Comparison of ENCODE assay signal across 17 cellular contexts in genomic region chr7:108375668-108376067, GRCh38.
"Had no signal": no experiment of that assay in that cellular context is flagged by ENCODE, and none has a peak within 500 bp of the region (broad histone marks: within the 10 kb centered on the region; RNA-seq: fewer than 3 reads in every experiment).

No MANE protein-coding gene starts in this region.

- H3K4me1 Mint-ChIP-seq: immature natural killer cell, nephron had no signal

- H3K27me3 ChIP-seq: foreskin keratinocyte, heart left ventricle had no signal

- H3K4me3 Mint-ChIP-seq: dendritic cell treated with granulocyte-macrophage colony-stimulating factor and Interleukin-4, amounts not matched to agents 40 ng/mL and 50 ng/mL, for 4 days; effector memory CD8-positive, alpha-beta T cell; immature natural killer cell; nephron had no signal

- H3K4me3 ChIP-seq: heart left ventricle had no signal

- DNase-seq: activated CD4-positive, alpha-beta T cell treated with anti-CD3 and anti-CD28 coated beads, Interleukin-2, amount 50 U/mL, for 4 hours; activated CD4-positive, CD25-positive, alpha-beta regulatory T cell treated with anti-CD3 and anti-CD28 coated beads, Interleukin-2, amount 50 U/mL, for 72 hours; activated naive CD4-positive, alpha-beta T cell treated with Interleukin-2 at 50 U/mL for 16 hours; activated T-cell treated with anti-CD3 and anti-CD28 coated beads for 4 hours; aorta; cerebellar nuclear complex; effector memory CD8-positive, alpha-beta T cell; foreskin keratinocyte; heart left ventricle; immature natural killer cell; nucleus accumbens; posterior cingulate gyrus; retina; stimulated activated CD4-positive, alpha-beta T cell treated with anti-CD3 and anti-CD28 coated beads, Interleukin-12 subunit alpha, Interleukin-12 subunit beta, amount 100 ng/mL, for 4 hours; stimulated activated CD4-positive, alpha-beta T cell treated with anti-CD3 and anti-CD28 coated beads, Interleukin-2, amount 100 ng/mL, for 24 hours had no signal

- H3K27me3 Mint-ChIP-seq: effector memory CD8-positive, alpha-beta T cell had no signal

- ATAC-seq: effector memory CD8-positive, alpha-beta T cell; foreskin keratinocyte; heart left ventricle had no signal

- H3K4me1 ChIP-seq: heart left ventricle had no signal

- H3K36me3 Mint-ChIP-seq: immature natural killer cell had no signal

- H3K9me3 Mint-ChIP-seq: dendritic cell treated with granulocyte-macrophage colony-stimulating factor and Interleukin-4, amounts not matched to agents 40 ng/mL and 50 ng/mL, for 4 days; effector memory CD8-positive, alpha-beta T cell had no signal

- H3K36me3 ChIP-seq: heart left ventricle had no signal

- H3K27ac Mint-ChIP-seq: dendritic cell treated with granulocyte-macrophage colony-stimulating factor and Interleukin-4, amounts not matched to agents 40 ng/mL and 50 ng/mL, for 4 days; effector memory CD8-positive, alpha-beta T cell; immature natural killer cell; nephron had no signal
